ENCODE assay signal across 14 cellular contexts in the genomic region with DNA sequence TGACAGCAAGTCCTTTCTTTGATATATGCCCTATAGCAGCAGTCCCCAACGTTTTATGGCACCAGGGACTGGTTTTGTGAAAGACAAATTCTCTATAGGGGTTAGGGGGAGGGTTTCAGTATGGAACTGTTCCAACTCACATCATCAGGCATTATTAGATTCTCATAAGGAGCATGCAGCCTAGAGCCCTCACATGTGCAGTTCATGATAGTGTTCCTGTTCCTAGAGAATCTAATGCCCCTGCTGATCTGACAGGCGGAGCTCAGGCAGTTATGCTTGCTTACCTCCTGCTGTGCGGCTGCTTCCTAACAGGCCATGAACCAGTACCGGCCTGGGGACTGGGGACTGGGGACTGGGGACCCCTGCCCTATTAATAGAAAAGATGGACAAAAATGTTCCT.
"Had no signal": no experiment of that assay in that cellular context is flagged by ENCODE, and none has a peak within 500 bp of the region (broad histone marks: within the 10 kb centered on the region; RNA-seq: fewer than 3 reads in every experiment).

No MANE protein-coding gene starts in this region.

- H3K36me3 ChIP-seq: sigmoid colon had no signal

- H3K9me3 ChIP-seq: sigmoid colon, testis had no signal

- H3K27me3 ChIP-seq: sigmoid colon, testis had no signal

- H3K4me3 Mint-ChIP-seq: activated CD8-positive, alpha-beta T cell treated with anti-CD3 and anti-CD28 coated beads for 36 hours; activated naive CD4-positive, alpha-beta T cell treated with anti-CD3 and anti-CD28 coated beads for 36 hours; activated T-helper 1 cell treated with anti-CD3 and anti-CD28 coated beads, Interleukin-12 subunit alpha, Interleukin-12 subunit beta, Interleukin-2, Interleukin-4 antibody, amounts not matched to agents 30 ng/mL and 10 ng/mL and 1 ng/mL, durations not matched to agents 14 hours and 24 hours and 36 hours; nephron progenitor cell had no signal

- H3K27ac Mint-ChIP-seq: activated CD8-positive, alpha-beta T cell treated with anti-CD3 and anti-CD28 coated beads for 36 hours; activated naive CD4-positive, alpha-beta T cell treated with anti-CD3 and anti-CD28 coated beads for 36 hours; activated T-helper 1 cell treated with anti-CD3 and anti-CD28 coated beads, Interleukin-12 subunit alpha, Interleukin-12 subunit beta, Interleukin-2, Interleukin-4 antibody, amounts not matched to agents 30 ng/mL and 10 ng/mL and 1 ng/mL, durations not matched to agents 14 hours and 24 hours and 36 hours; nephron progenitor cell had no signal

- H3K4me3 ChIP-seq: sigmoid colon, testis had no signal

- H3K27ac ChIP-seq: testis had no signal

- H3K27me3 Mint-ChIP-seq: activated CD8-positive, alpha-beta T cell treated with anti-CD3 and anti-CD28 coated beads for 36 hours had no signal

- DNase-seq: activated CD4-positive, alpha-beta T cell treated with anti-CD3 and anti-CD28 coated beads for 4 hours; activated CD8-positive, alpha-beta memory T cell treated with anti-CD3 and anti-CD28 coated beads, Interleukin-2, amount 50 U/mL, for 4 hours; activated CD8-positive, alpha-beta T cell treated with anti-CD3 and anti-CD28 coated beads for 36 hours; activated naive CD4-positive, alpha-beta T cell treated with anti-CD3 and anti-CD28 coated beads for 36 hours; caudate nucleus; cortex of kidney; hippocampal formation; mesendoderm; nephron progenitor cell; sigmoid colon; stimulated activated CD4-positive, alpha-beta T cell treated with anti-CD3 and anti-CD28 coated beads, Interleukin-2, amount 100 ng/mL, for 24 hours; stimulated activated naive CD8-positive, alpha-beta T cell treated with anti-CD3 and anti-CD28 coated beads, Interleukin-15, Interleukin-2, amounts not matched to agents 100 U/mL and 50 U/mL, for 24 hours; testis had no signal

- H3K9me3 Mint-ChIP-seq: activated CD8-positive, alpha-beta T cell treated with anti-CD3 and anti-CD28 coated beads for 36 hours; activated naive CD4-positive, alpha-beta T cell treated with anti-CD3 and anti-CD28 coated beads for 36 hours; activated T-helper 1 cell treated with anti-CD3 and anti-CD28 coated beads, Interleukin-12 subunit alpha, Interleukin-12 subunit beta, Interleukin-2, Interleukin-4 antibody, amounts not matched to agents 30 ng/mL and 10 ng/mL and 1 ng/mL, durations not matched to agents 14 hours and 24 hours and 36 hours; nephron progenitor cell had no signal
